ENCODE assay signal across 1 cellular context in genomic region chr1:43707191-43708005, GRCh38.
TF ChIP-seq lines count a peak whose summit lies in the region.

Gene ST3GAL3 (plus strand): TSS chr1:43707536. CDS start chr1:43736263, 28,727 bp downstream.

TF ChIP-seq in GM12878, 131 proteins besides CTCF, POLR2A, EP300 and RAD21 (continued from another document and continues in another):
- TF ChIP-seq SKIL (IDR thresholded peaks at IDR 0.05; ENCODE audit: low read depth, poor library complexity, severe bottlenecking) (no peak), SMAD1 (IDR thresholded peaks at IDR 0.05; ENCODE audit: low read depth, partially characterized antibody) (no peak), CBFB (IDR thresholded peaks at IDR 0.05; ENCODE audit: low read depth) (peak; percentile 65; the same call in 1 of the 2 replicates), POLR2AphosphoS2 (IDR thresholded peaks at IDR 0.05; ENCODE audit: low read depth, low read length) (peak; percentile 78; the same call in 1 of the 2 replicates), CREM (IDR thresholded peaks at IDR 0.05; ENCODE audit: low read depth) (peak; percentile 47; the same call in 1 of the 2 replicates), HSF1 (IDR thresholded peaks at IDR 0.05; ENCODE audit: low read depth, low read length) (no peak), NRF1 (conservative IDR thresholded peaks at IDR 0.05; ENCODE audit: low read depth, low read length) (no peak), TCF12 (IDR thresholded peaks at IDR 0.05; ENCODE audit: low read depth, low read length) (0 out of 2 replicates have a peak, but pooled peaks have one; percentile 12), SMC3 (IDR thresholded peaks at IDR 0.05; ENCODE audit: borderline replicate concordance, low read length) (no peak), IRF3 (IDR thresholded peaks at IDR 0.05) (peak; percentile 74; the same call in 1 of the 2 replicates), CBX5 (IDR thresholded peaks at IDR 0.05; ENCODE audit: low read depth) (no peak), BCL3 (IDR thresholded peaks at IDR 0.05; ENCODE audit: borderline replicate concordance, insufficient read depth, low read depth, low read length, poor library complexity, severe bottlenecking) (peak; percentile 68), PRDM15 (CRISPR knock-in tag; IDR thresholded peaks at IDR 0.05) (no peak), NFXL1 (IDR thresholded peaks at IDR 0.05; ENCODE audit: borderline replicate concordance) (0 out of 2 replicates have a peak, but pooled peaks have one; percentile 41), TCF3 (IDR thresholded peaks at IDR 0.05; ENCODE audit: borderline replicate concordance, insufficient read depth, low read depth, low read length) (peak; percentile 42; the same call in 1 of the 2 replicates), CEBPZ (IDR thresholded peaks at IDR 0.05; ENCODE audit: low read depth, low read length) (no peak), EGR1 (IDR thresholded peaks at IDR 0.05; ENCODE audit: borderline replicate concordance in 1 of 2, low read depth in 2 of 2, low read length in 2 of 2) (peak in 1 of 2 experiments; percentile 81; a peak in 2 of 3 replicates), MXI1 (IDR thresholded peaks at IDR 0.05; ENCODE audit: low read depth, low read length) (peak; percentile 96), SIN3A (IDR thresholded peaks at IDR 0.05; ENCODE audit: low read depth, low read length) (no peak), GATAD2B (conservative IDR thresholded peaks at IDR 0.05; ENCODE audit: low read depth) (peak; percentile 87), ESRRA (IDR thresholded peaks at IDR 0.05; ENCODE audit: low read length) (no peak), EZH2 (IDR thresholded peaks at IDR 0.05; ENCODE audit: borderline replicate concordance, control insufficient read depth, low read depth, low read length) (no peak), YBX1 (IDR thresholded peaks at IDR 0.05) (no peak), ZNF217 (IDR thresholded peaks at IDR 0.05) (peak; percentile 78; the same call in 1 of the 2 replicates), E2F8 (IDR thresholded peaks at IDR 0.05; ENCODE audit: low read depth, partially characterized antibody) (no peak), TAF1 (IDR thresholded peaks at IDR 0.05; ENCODE audit: borderline replicate concordance, low read depth, low read length) (peak; percentile 92), MEF2B (IDR thresholded peaks at IDR 0.05; ENCODE audit: partially characterized antibody, poor library complexity, severe bottlenecking) (no peak), BACH1 (IDR thresholded peaks at IDR 0.05; ENCODE audit: borderline replicate concordance) (peak; percentile 69), MYC (IDR thresholded peaks at IDR 0.05; ENCODE audit: insufficient read depth, insufficient read length, insufficient replicate concordance, low read length, severe bottlenecking) (peak; percentile 31), SP1 (IDR thresholded peaks at IDR 0.05; ENCODE audit: low read depth, low read length) (peak; percentile 95), DPF2 (IDR thresholded peaks at IDR 0.05) (peak; percentile 90), ZNF687 (IDR thresholded peaks at IDR 0.05) (peak; percentile 74), KDM1A (IDR thresholded peaks at IDR 0.05; ENCODE audit: borderline replicate concordance) (no peak), ZSCAN29 (IDR thresholded peaks at IDR 0.05) (peak; percentile 58; the same call in 1 of the 2 replicates), KLF5 (IDR thresholded peaks at IDR 0.05; ENCODE audit: partially characterized antibody) (peak; percentile 45), RCOR1 (conservative IDR thresholded peaks at IDR 0.05; ENCODE audit: low read depth, low read length) (no peak), ETV6 (conservative IDR thresholded peaks at IDR 0.05 in 1 of 2, IDR thresholded peaks at IDR 0.05 in 1 of 2; ENCODE audit: borderline replicate concordance in 1 of 2, low read depth in 1 of 2) (no peak), EED (IDR thresholded peaks at IDR 0.05; ENCODE audit: low read depth) (0 out of 2 replicates have a peak, but pooled peaks have one; percentile 26)
